1 cellular context compared by ENCODE assay signal in genomic region chr1:16124377-16125087, GRCh38.
TF ChIP-seq lines count a peak whose summit lies in the region.

No MANE protein-coding gene starts in this region.

TF ChIP-seq in HepG2, 621 proteins besides CTCF, POLR2A, EP300 and RAD21:
- peak; percentile 38 for TF ChIP-seq RBM22 (optimal IDR thresholded peaks at IDR 0.05; ENCODE audit: low read length)
- no peak for TF ChIP-seq HOXA7 (CRISPR knock-in tag; IDR thresholded peaks at IDR 0.05)
- no peak for TF ChIP-seq NKX3-1 (CRISPR knock-in tag; IDR thresholded peaks at IDR 0.05)
- TF ChIP-seq ZNF367 (CRISPR knock-in tag; IDR thresholded peaks at IDR 0.05; ENCODE audit: borderline replicate concordance) = no peak
- TF ChIP-seq LCORL (IDR thresholded peaks at IDR 0.05) = peak; percentile 60
- no peak for TF ChIP-seq LCORL (CRISPR knock-in tag; IDR thresholded peaks at IDR 0.05)
- no peak for TF ChIP-seq ZNF567 (CRISPR knock-in tag; IDR thresholded peaks at IDR 0.05; ENCODE audit: borderline replicate concordance)
- TF ChIP-seq AGO2 (optimal IDR thresholded peaks at IDR 0.05; ENCODE audit: low read depth, low read length) = peak; percentile 44
- no peak for TF ChIP-seq TOPORS (CRISPR knock-in tag; IDR thresholded peaks at IDR 0.05)
